ENCODE assay signal across 1 cellular context in the genomic region with DNA sequence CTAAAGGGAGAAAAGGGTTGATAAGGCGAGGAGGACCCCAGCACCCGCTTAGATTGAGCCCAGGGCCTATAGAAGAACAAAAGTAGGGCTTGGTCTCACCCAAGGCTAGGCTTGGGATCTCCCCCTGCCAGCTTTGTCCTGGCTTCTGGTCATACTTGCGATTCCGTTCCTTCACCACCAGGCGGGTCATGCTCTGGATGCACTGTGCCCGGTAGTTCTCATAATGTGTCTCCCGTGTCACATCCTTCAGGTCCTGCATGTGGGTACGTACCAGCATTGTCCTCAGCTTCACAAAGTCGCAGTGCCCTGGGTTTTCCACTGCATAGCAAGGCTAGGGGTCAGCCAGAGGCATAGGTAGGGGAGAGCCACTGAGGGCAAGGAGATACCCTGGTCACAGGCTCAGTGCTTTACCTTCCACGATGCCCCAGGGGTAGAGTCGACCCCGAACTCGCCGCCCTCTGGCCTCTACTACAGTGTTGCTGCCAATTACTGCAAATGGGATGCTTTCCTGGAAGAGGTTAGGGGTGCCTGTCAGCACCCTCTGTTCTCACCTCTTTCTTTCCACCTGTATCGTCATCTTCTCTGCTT.
TF ChIP-seq lines count a peak whose summit lies in the region.

No MANE protein-coding gene starts in this region.

TF ChIP-seq in HEK293T, 16 proteins besides CTCF, POLR2A, EP300 and RAD21 (continued from another document):
- TF ChIP-seq, protein P1, sequence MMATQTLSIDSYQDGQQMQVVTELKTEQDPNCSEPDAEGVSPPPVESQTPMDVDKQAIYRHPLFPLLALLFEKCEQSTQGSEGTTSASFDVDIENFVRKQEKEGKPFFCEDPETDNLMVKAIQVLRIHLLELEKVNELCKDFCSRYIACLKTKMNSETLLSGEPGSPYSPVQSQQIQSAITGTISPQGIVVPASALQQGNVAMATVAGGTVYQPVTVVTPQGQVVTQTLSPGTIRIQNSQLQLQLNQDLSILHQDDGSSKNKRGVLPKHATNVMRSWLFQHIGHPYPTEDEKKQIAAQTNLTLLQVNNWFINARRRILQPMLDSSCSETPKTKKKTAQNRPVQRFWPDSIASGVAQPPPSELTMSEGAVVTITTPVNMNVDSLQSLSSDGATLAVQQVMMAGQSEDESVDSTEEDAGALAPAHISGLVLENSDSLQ (IDR thresholded peaks at IDR 0.05), result no peak
- TF ChIP-seq SUZ12 (IDR thresholded peaks at IDR 0.05) (no peak), ZNF384 (IDR thresholded peaks at IDR 0.05) (no peak), FOXM1 (IDR thresholded peaks at IDR 0.05; ENCODE audit: borderline replicate concordance) (no peak), HDGF (IDR thresholded peaks at IDR 0.05; ENCODE audit: borderline replicate concordance) (no peak), LEF1 (IDR thresholded peaks at IDR 0.05; ENCODE audit: borderline replicate concordance) (no peak), FOXK2 (IDR thresholded peaks at IDR 0.05) (no peak), FOXA1 (IDR thresholded peaks at IDR 0.05) (no peak), NFRKB (IDR thresholded peaks at IDR 0.05) (no peak), CTBP1 (IDR thresholded peaks at IDR 0.05; ENCODE audit: borderline replicate concordance) (no peak), SP1 (IDR thresholded peaks at IDR 0.05) (no peak)
